In the genomic region with DNA sequence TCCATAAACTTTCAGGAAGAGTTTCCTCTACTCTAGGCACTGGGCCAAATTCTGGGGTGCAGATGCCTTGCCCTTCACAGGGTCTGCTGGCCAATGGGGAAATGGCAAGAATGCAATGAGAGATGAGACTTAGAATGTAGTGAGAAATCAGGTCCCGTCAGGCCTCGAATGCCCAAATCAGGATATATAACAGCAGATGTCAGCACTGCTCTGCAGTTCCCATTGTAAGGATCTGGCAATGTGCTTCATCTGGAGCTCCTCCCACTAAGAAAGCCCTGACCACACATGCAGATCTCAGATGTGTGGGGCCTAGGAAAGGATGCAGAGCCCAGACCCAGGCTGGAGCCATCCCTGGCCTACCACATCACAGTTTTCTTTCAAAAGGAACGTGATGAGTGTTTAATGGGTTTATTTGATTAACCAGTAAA, we compare ENCODE assay signal across 8 cellular contexts. TPM values are rescaled to one million over a fixed set of nuclear protein-coding genes. Genes with fewer than 3 reads are reported as not detected.
DNase-seq lines count a peak whose midpoint lies in the region; ATAC-seq, FAIRE-seq and TF ChIP-seq lines count a peak whose summit lies in the region.

No MANE protein-coding gene starts in this region.

- H3K18ac ChIP-seq in H1 (ENCODE audit: extremely low read depth, low read length) (no peak overlapping the region), mesenchymal stem cell (ENCODE audit: low read depth in 1 of 2, low read length in 2 of 2) (no peak overlapping the region)

- H3K27ac ChIP-seq in H1 (ENCODE audit: low read depth, low read length), result no peak overlapping the region
- H3K27ac ChIP-seq in mesenchymal stem cell (ENCODE audit: low read length, poor library complexity, severe bottlenecking), result no peak overlapping the region

- H2AK5ac ChIP-seq in H1 (ENCODE audit: low read depth, low read length), result no peak overlapping the region
- H2AK5ac ChIP-seq in mesenchymal stem cell (ENCODE audit: low read length, severe bottlenecking), result no peak overlapping the region

- no peaks in the 10 kb centered on the region for H3K27me3 ChIP-seq in H1 (replicated peaks in 1 of 4; ENCODE audit: control insufficient read depth in 3 of 4, extremely low read depth in 1 of 4, insufficient read depth in 3 of 4, low read length in 3 of 4)
- no peaks in the 10 kb centered on the region for H3K27me3 ChIP-seq in mesenchymal stem cell (ENCODE audit: control insufficient read depth in 1 of 2, insufficient read depth in 1 of 2, low read length in 2 of 2)

- no peak overlapping the region for H3K4me3 Mint-ChIP-seq in endothelial cell (ENCODE audit: unreplicated experiment)

- no peak overlapping the region for H2BK15ac ChIP-seq in H1 (ENCODE audit: low read length)
- H2BK15ac ChIP-seq in mesenchymal stem cell (ENCODE audit: low read depth, poor library complexity, severe bottlenecking), result no peak overlapping the region

- H3K27ac Mint-ChIP-seq in endothelial cell (ENCODE audit: unreplicated experiment), result no peak overlapping the region

- H2AFZ ChIP-seq in H1 (ENCODE audit: low read length), result no peak overlapping the region
- no peak overlapping the region for H2AFZ ChIP-seq in mesenchymal stem cell (ENCODE audit: low read depth, low read length)

- no peaks in the 10 kb centered on the region; the same call in 1 of the 2 replicates for H3K23me2 ChIP-seq in H1 (ENCODE audit: low read depth, low read length)

- H3K79me1 ChIP-seq in H1 (ENCODE audit: low read depth, low read length) (no peaks in the 10 kb centered on the region), mesenchymal stem cell (replicated peaks; ENCODE audit: low read length, poor library complexity, severe bottlenecking) (peaks cover 1% of the 10 kb centered on the region)

- no peaks in the 10 kb centered on the region for H3K9me3 Mint-ChIP-seq in endothelial cell (ENCODE audit: unreplicated experiment)

- no peak overlapping the region for H2BK20ac ChIP-seq in H1 (ENCODE audit: low read length)

- peaks cover 1% of the 10 kb centered on the region for H3K27me3 Mint-ChIP-seq in endothelial cell (ENCODE audit: unreplicated experiment)

- H2BK120ac ChIP-seq in H1 (replicated peaks; ENCODE audit: low read depth, low read length), result no peak overlapping the region
- no peak overlapping the region for H2BK120ac ChIP-seq in mesenchymal stem cell (ENCODE audit: low read depth, low read length)

- H2BK12ac ChIP-seq in H1 (ENCODE audit: low read depth, low read length) (no peak overlapping the region), mesenchymal stem cell (ENCODE audit: low read length in 2 of 2) (no peak overlapping the region)

- H3K14ac ChIP-seq in H1 (ENCODE audit: insufficient read length), result no peak overlapping the region
- H3K14ac ChIP-seq in mesenchymal stem cell (ENCODE audit: low read length in 2 of 2), result no peak overlapping the region

- no peak overlapping the region for H3K56ac ChIP-seq in H1 (replicated peaks; ENCODE audit: insufficient read length, low read depth, low read length)

- CTCF ChIA-PET in H1 (lab: Charles Lee; ENCODE audit: partially characterized antibody), result interaction anchor here (1.1 to 1.4 kb wide), 3 partner anchors 30 to 207 kb away, joined by 3 to 5 read pairs (median 4); no protein-coding TSS in a partner anchor

- H3K23ac ChIP-seq in H1 (ENCODE audit: insufficient read length) (no peak overlapping the region), mesenchymal stem cell (ENCODE audit: low read length in 2 of 2) (no peak overlapping the region)

- H3K79me2 ChIP-seq in H1 (ENCODE audit: control insufficient read depth in 1 of 2, insufficient read depth in 2 of 2, low read length in 2 of 2), result no peaks in the 10 kb centered on the region

- no peak overlapping the region for H3K9ac ChIP-seq in H1 (replicated peaks in 1 of 4; ENCODE audit: extremely low read depth in 1 of 4, low read depth in 3 of 4, low read length in 3 of 4)
- peak overlapping the region; percentile 75 for H3K9ac ChIP-seq in mesenchymal stem cell (ENCODE audit: low read length)

- no peak for ATAC-seq in stimulated activated naive CD8-positive, alpha-beta T cell treated with anti-CD3 and anti-CD28 coated beads, Interleukin-15, Interleukin-2, amounts not matched to agents 100 U/mL and 50 U/mL, for 24 hours

- no peak for TF ChIP-seq POLR2A in H1 (IDR thresholded peaks at IDR 0.05; ENCODE audit: control extremely low read depth in 1 of 2, low read depth in 2 of 2, low read length in 2 of 2)

- peaks cover 49% of the 10 kb centered on the region for H3K36me3 Mint-ChIP-seq in endothelial cell (ENCODE audit: low read depth, unreplicated experiment)

- H3K36me3 ChIP-seq in H1 (ENCODE audit: control insufficient read depth in 2 of 4, insufficient read depth in 4 of 4, low read length in 3 of 4) (no peaks in the 10 kb centered on the region), mesenchymal stem cell (ENCODE audit: control insufficient read depth in 1 of 2, insufficient read depth in 2 of 2, low read depth in 1 of 2, low read length in 2 of 2) (peaks cover 40 to 99% of the 10 kb centered on the region in 2 experiments)

- POLR2A ChIA-PET in H1 (lab: Charles Lee; ENCODE audit: partially characterized antibody), result interaction anchor here (1.1 kb wide), 1 partner anchor 10 kb away, joined by 3 read pairs; no protein-coding TSS in a partner anchor

- H3K4ac ChIP-seq in H1 (replicated peaks; ENCODE audit: insufficient read length, low read depth, low read length) (no peak overlapping the region), mesenchymal stem cell (ENCODE audit: low read depth in 1 of 2, low read length in 2 of 2) (no peak overlapping the region)

- H3K9me3 ChIP-seq in H1 (ENCODE audit: insufficient read depth in 2 of 2, low read depth in 1 of 2, low read length in 1 of 2) (no peaks in the 10 kb centered on the region), mesenchymal stem cell (ENCODE audit: control insufficient read depth, low read length) (no peaks in the 10 kb centered on the region)

- TF ChIP-seq EP300 in H1 (IDR thresholded peaks at IDR 0.05; ENCODE audit: borderline replicate concordance in 1 of 2, low read depth in 2 of 2, low read length in 2 of 2), result no peak

- FAIRE-seq in H1 (lab: Jason Lieb, UNC), result no peak

- H4K5ac ChIP-seq in H1 (ENCODE audit: insufficient read length, low read depth, low read length), result no peak overlapping the region

- no peak overlapping the region for H2BK5ac ChIP-seq in H1 (ENCODE audit: low read depth, low read length)
- no peak overlapping the region for H2BK5ac ChIP-seq in mesenchymal stem cell (ENCODE audit: low read depth, low read length, poor library complexity, severe bottlenecking)

- TF ChIP-seq CTCF in H1 (IDR thresholded peaks at IDR 0.05; ENCODE audit: control extremely low read depth in 1 of 3, insufficient read depth in 1 of 3, low read depth in 1 of 3, low read length in 3 of 3), result peak in 1 of 3 experiments; percentile 17; a peak in 1 of 4 replicates
- no peak for TF ChIP-seq CTCF in endothelial cell (IDR thresholded peaks at IDR 0.05; ENCODE audit: unreplicated experiment)

- H4K91ac ChIP-seq in H1 (replicated peaks; ENCODE audit: insufficient read length, low read length) (no peak overlapping the region), mesenchymal stem cell (ENCODE audit: low read length) (no peak overlapping the region)

- DNase-seq in Ammon's horn (ENCODE audit: low spot score), result peak; percentile 89
- DNase-seq in NCI-H226, result peak; percentile 58
- no peak for DNase-seq in H1 (ENCODE audit: low read depth in 1 of 2, low spot score in 2 of 2)
- peak; percentile 89 for DNase-seq in mesenchymal stem cell
- no peak for DNase-seq in activated CD8-positive, alpha-beta memory T cell treated with anti-CD3 and anti-CD28 coated beads, Interleukin-2, amount 50 U/mL, for 48 hours
- no peak for DNase-seq in endothelial cell (ENCODE audit: low spot score)
- no peak for DNase-seq in stimulated activated naive CD8-positive, alpha-beta T cell treated with anti-CD3 and anti-CD28 coated beads, Interleukin-15, Interleukin-2, amounts not matched to agents 100 U/mL and 50 U/mL, for 24 hours
- no peak for DNase-seq in activated naive CD4-positive, alpha-beta T cell (lab: John Stamatoyannopoulos, UW)

- H4K20me1 ChIP-seq in H1 (replicated peaks in 1 of 2; ENCODE audit: control insufficient read depth in 1 of 2, insufficient read depth in 2 of 2, low read length in 2 of 2), result peaks cover 0 to 1% of the 10 kb centered on the region in 2 experiments

- H3K4me3 ChIP-seq in H1 (ENCODE audit: extremely low read depth in 1 of 4, insufficient read depth in 2 of 4, low read depth in 3 of 4, low read length in 4 of 4) (no peak overlapping the region), mesenchymal stem cell (ENCODE audit: insufficient read depth in 1 of 2, low read depth in 1 of 2, low read length in 2 of 2) (no peak overlapping the region)

- peaks cover 0 to 5% (median 2%) of the 10 kb centered on the region in 4 experiments; a peak in 2 of 7 replicates for H3K4me1 ChIP-seq in H1 (replicated peaks in 1 of 4; ENCODE audit: control insufficient read depth in 3 of 4, insufficient read depth in 4 of 4, low read length in 3 of 4)
- peaks cover 12% of the 10 kb centered on the region for H3K4me1 ChIP-seq in mesenchymal stem cell (ENCODE audit: control insufficient read depth, insufficient read depth, low read depth, low read length)

- 88% methylated on average over 3 of the region's 3 CpGs; no CpG with 5 or more reads in 1 of the 2 experiments for WGBS in H1 (ENCODE audit: extremely low coverage in 1 of 2, insufficient coverage in 1 of 2, insufficient read length in 1 of 2, insufficient replicate concordance in 2 of 2, low coverage in 1 of 2, low lambda C conversion rate in 2 of 2, missing lambda C conversion rate in 1 of 2), 2 experiments
- WGBS in mesenchymal stem cell, result 45% methylated on average over 2 of the region's 3 CpGs

- peaks cover 10% of the 10 kb centered on the region for H3K4me1 Mint-ChIP-seq in endothelial cell (ENCODE audit: unreplicated experiment)

- H4K8ac ChIP-seq in H1 (ENCODE audit: extremely low read depth, insufficient read depth, low read length) (no peak overlapping the region), mesenchymal stem cell (ENCODE audit: low read length) (no peak overlapping the region)

- H3K4me2 ChIP-seq in H1 (ENCODE audit: insufficient read depth in 1 of 2, low read depth in 2 of 2, low read length in 2 of 2) (no peak overlapping the region), mesenchymal stem cell (ENCODE audit: low read length, poor library complexity, severe bottlenecking) (no peak overlapping the region)

- peak; percentile 48 to 50 for TF ChIP-seq RAD21 in H1 (IDR thresholded peaks at IDR 0.05 in 1 of 2, conservative IDR thresholded peaks at IDR 0.05 in 1 of 2; ENCODE audit: low read depth in 2 of 2, low read length in 2 of 2)

RNA-seq across cellular contexts. Expression of a gene that starts 13.9 kb away (rescaled TPM):
- 7.1 and 10.6 TPM in 2 replicates for total RNA-seq in H1 (2021; fragmentation: NEBNext Ultra II Directional; extraction: Animal tissue kit (Norgen Biotek cat#: 25700))
- 2.2 TPM in 2 replicates for polyA plus RNA-seq in H1 (2011; rRNA removed)
- polyA plus RNA-seq in H1 (2011; cell fraction: cytosol; rRNA removed), result 2.9 TPM
- polyA plus RNA-seq in H1 (2011; cell fraction: nucleus; rRNA removed), result 2.7 TPM
- 1.7 to 5.9 TPM (median 2.9 TPM) in 4 replicates for polyA plus RNA-seq in H1 (2012, experiment 1 of 2)
- polyA plus RNA-seq in H1 (2012, experiment 2 of 2), result 0.49 TPM
- 7.2 TPM for polyA plus RNA-seq in H1 (2013, experiment 1 of 2)
- 7.7 TPM for polyA plus RNA-seq in H1 (2013, experiment 2 of 2)
- polyA minus RNA-seq in H1 (2011; rRNA and poly(A)+ RNA removed), result 1.5 and 1.7 TPM in 2 replicates
- 2.9 TPM for polyA minus RNA-seq in H1 (2011; cell fraction: cytosol; rRNA and poly(A)+ RNA removed)
- 10.0 TPM for polyA minus RNA-seq in H1 (2011; cell fraction: nucleus; rRNA and poly(A)+ RNA removed)
- 12.2 TPM for polyA plus RNA-seq in mesenchymal stem cell (2013, experiment 1 of 2)
- 13.0 TPM for polyA plus RNA-seq in mesenchymal stem cell (2013, experiment 2 of 2)
- 25.5 TPM for total RNA-seq in endothelial cell (ENCODE audit: unreplicated experiment)

RNA-seq across cellular contexts. Expression of a gene that starts 16.0 kb away (rescaled TPM):
- 58.2 and 64.5 TPM in 2 replicates for total RNA-seq in H1 (2021; fragmentation: NEBNext Ultra II Directional; extraction: Animal tissue kit (Norgen Biotek cat#: 25700))
- polyA plus RNA-seq in H1 (2011; rRNA removed), result 33.6 and 45.0 TPM in 2 replicates
- 24.9 TPM for polyA plus RNA-seq in H1 (2011; cell fraction: cytosol; rRNA removed)
- 35.7 TPM for polyA plus RNA-seq in H1 (2011; cell fraction: nucleus; rRNA removed)
- 30.3 to 51.7 TPM (median 42.2 TPM) in 4 replicates for polyA plus RNA-seq in H1 (2012, experiment 1 of 2)
- 26.5 TPM for polyA plus RNA-seq in H1 (2012, experiment 2 of 2)
- polyA plus RNA-seq in H1 (2013, experiment 1 of 2), result 46.1 TPM
- polyA plus RNA-seq in H1 (2013, experiment 2 of 2), result 44.9 TPM
- 78.1 and 89.7 TPM in 2 replicates for polyA minus RNA-seq in H1 (2011; rRNA and poly(A)+ RNA removed)
- 27.7 TPM for polyA minus RNA-seq in H1 (2011; cell fraction: cytosol; rRNA and poly(A)+ RNA removed)
- polyA minus RNA-seq in H1 (2011; cell fraction: nucleus; rRNA and poly(A)+ RNA removed), result 21.3 TPM
- 290 TPM for polyA plus RNA-seq in mesenchymal stem cell (2013, experiment 1 of 2)
- polyA plus RNA-seq in mesenchymal stem cell (2013, experiment 2 of 2), result 285 TPM
- total RNA-seq in endothelial cell (ENCODE audit: unreplicated experiment), result 422 TPM

Comparison
In these comparisons a context has a peak if more than half of its experiments do, and no peak if none do; other contexts are left out.
1. DNase-seq: peak in Ammon's horn (single experiment), NCI-H226 (single experiment) and mesenchymal stem cell (single experiment); none in H1 (0 of 2), activated CD8-positive, alpha-beta memory T cell treated with anti-CD3 and anti-CD28 coated beads, Interleukin-2, amount 50 U/mL, for 48 hours (single experiment), endothelial cell (single experiment), stimulated activated naive CD8-positive, alpha-beta T cell treated with anti-CD3 and anti-CD28 coated beads, Interleukin-15, Interleukin-2, amounts not matched to agents 100 U/mL and 50 U/mL, for 24 hours (single experiment) and activated naive CD4-positive, alpha-beta T cell (0 of 4).